ENCODE assay signal across 8 cellular contexts in the genomic region with DNA sequence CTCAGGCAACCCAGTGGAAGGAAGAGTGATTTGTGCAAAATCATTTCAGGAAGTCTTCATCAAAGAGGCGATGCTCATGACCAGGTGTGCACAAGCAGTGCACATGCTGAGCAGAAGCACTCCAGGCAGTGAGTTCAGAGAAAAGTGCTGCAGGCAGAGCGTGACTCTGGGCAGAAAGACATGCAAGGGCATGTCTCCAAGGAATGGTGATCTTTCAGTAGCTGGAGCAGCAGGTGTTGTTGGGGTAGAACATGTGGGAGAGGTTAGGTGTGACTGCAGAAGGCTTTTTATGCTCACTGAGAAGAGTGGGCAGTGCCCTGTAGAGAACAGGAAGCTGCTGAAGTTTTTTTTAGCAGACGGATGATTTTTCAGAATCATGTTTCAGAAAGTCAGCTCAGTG.
A peak's percentile ranks its signal among the peaks of the same experiment; 100 is the strongest.
DNase-seq lines count a peak whose midpoint lies in the region; ATAC-seq and TF ChIP-seq lines count a peak whose summit lies in the region.

No MANE protein-coding gene starts in this region.

- no peaks in the 10 kb centered on the region for H3K27me3 ChIP-seq in osteoblast (ENCODE audit: insufficient read depth, low read length)
- H3K27me3 ChIP-seq in psoas muscle (ENCODE audit: insufficient read depth in 3 of 3, low read length in 2 of 3): no peaks in the 10 kb centered on the region
- no peaks in the 10 kb centered on the region for H3K27me3 ChIP-seq in heart right ventricle

- intact Hi-C loops in psoas muscle (cut with DNase I) (no loop called here), heart right ventricle (cut with DNase I) (no loop called here)

- H3K36me3 ChIP-seq in osteoblast (ENCODE audit: insufficient read depth, low read length) (no peaks in the 10 kb centered on the region), psoas muscle (ENCODE audit: insufficient read depth in 1 of 2, low read depth in 1 of 2) (no peaks in the 10 kb centered on the region), heart right ventricle (no peaks in the 10 kb centered on the region)

- H3K4me1 ChIP-seq in osteoblast (ENCODE audit: insufficient read depth, low read length): peaks cover 33% of the 10 kb centered on the region
- no peaks in the 10 kb centered on the region for H3K4me1 ChIP-seq in psoas muscle
- no peaks in the 10 kb centered on the region for H3K4me1 ChIP-seq in heart right ventricle

- H3K4me2 ChIP-seq in osteoblast (ENCODE audit: insufficient read depth, low read length): no peak overlapping the region

- WGBS in psoas muscle, 3 donors: 21 to 22% (median 21%) methylated on average over 3 of the region's 3 CpGs
- WGBS in heart right ventricle, 2 donors: 43 to 51% methylated on average over 3 of the region's 3 CpGs

- H3K9me3 ChIP-seq in osteoblast (ENCODE audit: low read depth, low read length) (no peaks in the 10 kb centered on the region), psoas muscle (no peaks in the 10 kb centered on the region), heart right ventricle (peaks cover 0 to 7% (median 0%) of the 10 kb centered on the region in 11 donors)

- no peaks in the 10 kb centered on the region for H4K20me1 ChIP-seq in osteoblast (ENCODE audit: insufficient read depth, low read length)

- DNase-seq in NCI-H748 treated with DMSO at 0.1 percent for 48 hours (lab: John Stamatoyannopoulos, UW): peak; percentile 50
- no peak for DNase-seq in osteoblast (ENCODE audit: insufficient read length, low spot score, missing footprints)
- DNase-seq in psoas muscle: no peak
- DNase-seq in ecto neural progenitor cell (ENCODE audit: low spot score): no peak
- DNase-seq in heart right ventricle: no peak
- DNase-seq in activated effector memory CD4-positive, alpha-beta T cell treated with anti-CD3 and anti-CD28 coated beads, Interleukin-2, amount 50 U/mL, for 16 hours: no peak

- ATAC-seq in GM19455 (IDR thresholded peaks at IDR 0.05; ENCODE audit: unreplicated experiment) (peak; percentile 84), HG03159 (IDR thresholded peaks at IDR 0.05; ENCODE audit: unreplicated experiment) (peak; percentile 54), psoas muscle (no peak), heart right ventricle (no peak)

- no peak overlapping the region for H3K4me3 ChIP-seq in osteoblast (ENCODE audit: insufficient read depth, low read length)
- no peak overlapping the region for H3K4me3 ChIP-seq in psoas muscle
- no peak overlapping the region for H3K4me3 ChIP-seq in heart right ventricle

- H3K79me2 ChIP-seq in osteoblast (ENCODE audit: insufficient read depth, low read length): no peaks in the 10 kb centered on the region

- peak overlapping the region; percentile 48 for H2AFZ ChIP-seq in osteoblast (ENCODE audit: low read length)

- TF ChIP-seq CTCF in osteoblast (IDR thresholded peaks at IDR 0.05; ENCODE audit: extremely low read depth, low read depth, low read length): no peak
- no peak for TF ChIP-seq CTCF in psoas muscle (IDR thresholded peaks at IDR 0.05)
- no peak for TF ChIP-seq CTCF in heart right ventricle (IDR thresholded peaks at IDR 0.05)

- H3K27ac ChIP-seq in osteoblast (ENCODE audit: low read depth, low read length): no peak overlapping the region
- no peak overlapping the region for H3K27ac ChIP-seq in psoas muscle
- no peak overlapping the region for H3K27ac ChIP-seq in heart right ventricle

Comparison
In these comparisons a context has a peak if more than half of its experiments do, and no peak if none do; other contexts are left out.
1. ATAC-seq: peak in GM19455 (single experiment) and HG03159 (single experiment); none in psoas muscle (0 of 4) and heart right ventricle (0 of 8).